Comparison of ENCODE assay signal across 9 cellular contexts in the genomic region with DNA sequence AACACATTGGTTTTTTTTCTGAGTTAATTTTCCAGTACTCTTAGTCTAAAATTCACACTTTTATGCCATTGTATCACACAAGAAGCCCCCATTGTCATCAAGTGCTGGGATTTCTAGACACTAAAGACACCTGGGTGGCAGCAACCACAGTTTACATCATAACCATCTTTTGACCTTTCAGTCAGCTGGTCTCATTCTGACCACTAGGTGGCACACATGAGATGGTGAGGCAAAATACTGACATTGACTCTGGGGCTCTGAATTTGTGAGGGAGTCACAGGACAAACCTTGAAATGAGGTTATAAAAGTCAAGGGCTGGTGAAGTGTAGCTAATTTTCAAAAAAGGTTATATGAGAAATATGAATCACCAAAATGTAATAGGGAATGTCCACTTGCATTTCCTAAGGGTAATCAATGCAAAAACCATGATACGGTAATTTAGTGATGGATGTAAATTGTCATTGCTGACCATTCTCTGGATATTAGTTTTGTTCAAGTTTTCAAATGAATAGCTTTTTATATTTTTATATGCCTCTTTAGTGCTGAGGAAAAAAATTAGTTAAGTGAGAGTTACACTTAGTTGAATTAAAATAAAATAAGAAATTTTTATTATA.
DNase-seq lines count a peak whose midpoint lies in the region; TF ChIP-seq lines count a peak whose summit lies in the region.
"Had no signal": no experiment of that assay in that cellular context is flagged by ENCODE, and none has a peak within 500 bp of the region (broad histone marks: within the 10 kb centered on the region; RNA-seq: fewer than 3 reads in every experiment).

No MANE protein-coding gene starts in this region.

- H4K5ac ChIP-seq in H9 (ENCODE audit: insufficient read length, low read depth, low read length), result no peak overlapping the region

- H3K4me2 ChIP-seq in H9 (ENCODE audit: insufficient read depth, insufficient read length, low read length), result no peak overlapping the region
- H3K4me2 ChIP-seq in MM.1S (ENCODE audit: low read depth, low read length), result no peak overlapping the region
- H3K4me2 ChIP-seq: BLaER1 had no signal

- no peak overlapping the region for H3K27ac Mint-ChIP-seq in H9
- no peak overlapping the region for H3K27ac Mint-ChIP-seq in T-helper 2 cell treated with Interferon-gamma antibody and Interleukin-4, amounts not matched to agents 5 μg/mL and 100 μg/mL, for 36 hours

- H3K27ac ChIP-seq in H9 (ENCODE audit: insufficient read length, low read depth, low read length) (no peak overlapping the region), MM.1S (ENCODE audit: low read length) (no peak overlapping the region)
- H3K27ac ChIP-seq: BLaER1 had no signal

- H3K4me3 ChIP-seq in MM.1S (ENCODE audit: low read length) (no peak overlapping the region), astrocyte of the spinal cord (ENCODE audit: low read depth, low read length) (no peak overlapping the region)
- H3K4me3 ChIP-seq: BLaER1 had no signal

- H3K4me1 ChIP-seq in H9 (ENCODE audit: insufficient read depth, low read length) (no peaks in the 10 kb centered on the region; the same call in 1 of the 2 replicates), MM.1S (ENCODE audit: low read length) (no peaks in the 10 kb centered on the region)
- H3K4me1 ChIP-seq: BLaER1 had no signal

- H3K23me2 ChIP-seq in H9 (ENCODE audit: insufficient read length, low read depth, low read length, poor library complexity, severe bottlenecking), result no peaks in the 10 kb centered on the region

- H2AFZ ChIP-seq in H9 (ENCODE audit: low read length), result no peak overlapping the region
- no peak overlapping the region for H2AFZ ChIP-seq in MM.1S (ENCODE audit: low read length)

- peaks cover 2% of the 10 kb centered on the region in 2 experiments; a peak in 2 of 5 replicates for H3K9me3 Mint-ChIP-seq in H9
- no peaks in the 10 kb centered on the region for H3K9me3 Mint-ChIP-seq in T-helper 2 cell treated with Interferon-gamma antibody and Interleukin-4, amounts not matched to agents 5 μg/mL and 100 μg/mL, for 36 hours

- no peaks in the 10 kb centered on the region for H3K9me2 ChIP-seq in MM.1S (replicated peaks; ENCODE audit: insufficient read depth, low read length)

- no peaks in the 10 kb centered on the region for H3K79me2 ChIP-seq in H9 (ENCODE audit: insufficient read depth, low read length)
- H3K79me2 ChIP-seq in MM.1S (ENCODE audit: low read length), result no peaks in the 10 kb centered on the region

- in situ Hi-C loops in astrocyte of the spinal cord (cut with HindIII; ENCODE audit: low sequenced_read_pairs), result no loop called here

- no peak overlapping the region for H3K14ac ChIP-seq in H9 (ENCODE audit: insufficient read depth, low read length)

- no peaks in the 10 kb centered on the region; the same call in 1 of the 2 replicates for H3K27me3 Mint-ChIP-seq in H9 (ENCODE audit: low read depth)
- peaks cover 11% of the 10 kb centered on the region for H3K27me3 Mint-ChIP-seq in T-helper 2 cell treated with Interferon-gamma antibody and Interleukin-4, amounts not matched to agents 5 μg/mL and 100 μg/mL, for 36 hours (ENCODE audit: low read depth)

- H3K9me3 ChIP-seq in H9 (ENCODE audit: control insufficient read depth, low read depth, low read length) (no peaks in the 10 kb centered on the region), MM.1S (replicated peaks; ENCODE audit: insufficient read depth, low read length) (no peaks in the 10 kb centered on the region)
- H3K9me3 ChIP-seq: BLaER1 had no signal

- H3F3A ChIP-seq in MM.1S (ENCODE audit: insufficient read depth, low read length), result no peaks in the 10 kb centered on the region

- no peaks in the 10 kb centered on the region for H3K36me3 ChIP-seq in MM.1S (replicated peaks; ENCODE audit: insufficient read depth, low read length)
- H3K36me3 ChIP-seq: BLaER1 had no signal

- H4K8ac ChIP-seq in H9 (replicated peaks; ENCODE audit: insufficient read length, low read depth, low read length), result no peak overlapping the region

- H2AK5ac ChIP-seq in H9 (ENCODE audit: insufficient read length, low read length), result no peak overlapping the region

- H3K9ac ChIP-seq in H9 (ENCODE audit: extremely low read depth, insufficient read length, low read length) (no peak overlapping the region), MM.1S (ENCODE audit: low read length) (no peak overlapping the region)
- H3K9ac ChIP-seq: BLaER1 had no signal

- no peak overlapping the region for H4K91ac ChIP-seq in H9 (ENCODE audit: insufficient read length, low read depth, low read length)

- no peak overlapping the region for H3K18ac ChIP-seq in H9 (ENCODE audit: insufficient read length, low read depth, low read length)

- DNase-seq in NCI-H1436 (lab: John Stamatoyannopoulos, UW) (peak; percentile 53), NCI-H1436 treated with DMSO at 0.1 percent for 48 hours (lab: John Stamatoyannopoulos, UW) (no peak), H9 (peak; percentile 65), MM.1S (peak; percentile 70), astrocyte of the spinal cord (ENCODE audit: low read depth, low spot score) (peak; percentile 32), kidney glomerular epithelial cell (lab: John Stamatoyannopoulos, UW) (peak; percentile 7)
- peak; percentile 43 for DNase-seq in T-helper 2 cell treated with Interferon-gamma antibody and Interleukin-4, amounts not matched to agents 5 μg/mL and 100 μg/mL, for 36 hours (ENCODE audit: low spot score)
- peak; percentile 46 to 56 for DNase-seq in stimulated activated CD4-positive, alpha-beta T cell treated with anti-CD3 and anti-CD28 coated beads, Interleukin-4, amount 100 ng/mL, for 4 hours

- H3K36me3 Mint-ChIP-seq in H9 (ENCODE audit: insufficient read depth in 1 of 3, low read depth in 3 of 3), result no peaks in the 10 kb centered on the region; a peak in 1 of 7 replicates
- no peaks in the 10 kb centered on the region for H3K36me3 Mint-ChIP-seq in T-helper 2 cell treated with Interferon-gamma antibody and Interleukin-4, amounts not matched to agents 5 μg/mL and 100 μg/mL, for 36 hours (ENCODE audit: low read depth)

- H3K23ac ChIP-seq in H9 (ENCODE audit: insufficient read length, low read depth, low read length), result no peak overlapping the region

- no peaks in the 10 kb centered on the region for H4K20me1 ChIP-seq in H9 (ENCODE audit: control insufficient read depth, insufficient read depth, insufficient read length)
- no peaks in the 10 kb centered on the region for H4K20me1 ChIP-seq in MM.1S (ENCODE audit: insufficient read depth, low read length)
- H4K20me1 ChIP-seq: BLaER1 had no signal

- no peaks in the 10 kb centered on the region for H3K27me3 ChIP-seq in H9 (ENCODE audit: insufficient read depth, low read length)
- no peaks in the 10 kb centered on the region for H3K27me3 ChIP-seq in MM.1S (replicated peaks; ENCODE audit: insufficient read depth, low read length)
- H3K27me3 ChIP-seq: BLaER1 had no signal

- H3K56ac ChIP-seq in H9 (ENCODE audit: insufficient read length, low read depth, low read length), result no peak overlapping the region

- TF ChIP-seq CTCF in H9 (conservative IDR thresholded peaks at IDR 0.05), result peak; percentile 90
- peak; percentile 94 for TF ChIP-seq CTCF in MM.1S (IDR thresholded peaks at IDR 0.05; ENCODE audit: low read length)
- TF ChIP-seq CTCF in astrocyte of the spinal cord (IDR thresholded peaks at IDR 0.05; ENCODE audit: low read depth, low read length), result peak; percentile 85

- H2BK20ac ChIP-seq in H9 (ENCODE audit: low read depth, low read length, poor library complexity, severe bottlenecking), result no peak overlapping the region

- H2BK15ac ChIP-seq in H9 (ENCODE audit: low read depth, low read length), result no peak overlapping the region

- no peak overlapping the region for H3K4ac ChIP-seq in H9 (ENCODE audit: low read depth, low read length)

- H2BK120ac ChIP-seq in H9 (ENCODE audit: low read depth, low read length, poor library complexity, severe bottlenecking), result no peak overlapping the region

- H2BK5ac ChIP-seq in H9 (ENCODE audit: insufficient read length, low read length), result no peak overlapping the region

- no peaks in the 10 kb centered on the region for H3K79me1 ChIP-seq in H9 (ENCODE audit: insufficient read depth, low read depth, low read length, poor library complexity, severe bottlenecking)

- no CpG with 5 or more reads among the region's 1 CpG for WGBS in H9 (ENCODE audit: extremely low coverage, insufficient read length, low lambda C conversion rate)

- no peak overlapping the region for H3K4me3 Mint-ChIP-seq in H9
- H3K4me3 Mint-ChIP-seq in T-helper 2 cell treated with Interferon-gamma antibody and Interleukin-4, amounts not matched to agents 5 μg/mL and 100 μg/mL, for 36 hours, result no peak overlapping the region

- H3T11ph ChIP-seq in H9 (ENCODE audit: low read length), result no peak overlapping the region

- H2BK12ac ChIP-seq in H9 (ENCODE audit: insufficient read length, low read depth, low read length), result no peak overlapping the region

- H3K4me1 Mint-ChIP-seq in H9, result peaks cover 3 to 5% of the 10 kb centered on the region in 2 experiments
- H3K4me1 Mint-ChIP-seq in T-helper 2 cell treated with Interferon-gamma antibody and Interleukin-4, amounts not matched to agents 5 μg/mL and 100 μg/mL, for 36 hours (ENCODE audit: low read depth), result peaks cover 7% of the 10 kb centered on the region
